In genomic region chr18:26547302-26548143, GRCh38 we compare ENCODE assay signal across 8 cellular contexts. TPM values are rescaled to one million over a fixed set of nuclear protein-coding genes. Genes with fewer than 3 reads are reported as not detected.
DNase-seq lines count a peak whose midpoint lies in the region; ATAC-seq and TF ChIP-seq lines count a peak whose summit lies in the region.

No MANE protein-coding gene starts in this region.

- peak overlapping the region; percentile 81; the same call in 1 of the 2 replicates for H3K27ac ChIP-seq in HCT116 (ENCODE audit: low read depth, low read length)

- H3K4me1 ChIP-seq in HCT116 (ENCODE audit: control insufficient read depth in 1 of 2, insufficient read depth in 2 of 2, low read length in 2 of 2) = peaks cover 8 to 17% of the 10 kb centered on the region in 2 experiments; a peak in 3 of 4 replicates

- H3K4me3 ChIP-seq in HCT116 (replicated peaks in 1 of 2; ENCODE audit: low read depth in 1 of 2, low read length in 2 of 2) = peak overlapping the region; percentile 68 to 73; a peak in 3 of 4 replicates

- no peak for TF ChIP-seq POLR2A in HCT116 (IDR thresholded peaks at IDR 0.05; ENCODE audit: borderline replicate concordance, extremely low read depth, insufficient read depth, insufficient read length)

- H3K27me3 Mint-ChIP-seq in activated naive CD4-positive, alpha-beta T cell treated with anti-CD3 and anti-CD28 coated beads, Interleukin-2, amount 50 U/mL, for 24 hours = peaks cover 15% of the 10 kb centered on the region
- H3K27me3 Mint-ChIP-seq in osteocyte (ENCODE audit: unreplicated experiment) = peaks cover 14% of the 10 kb centered on the region
- peaks cover 22% of the 10 kb centered on the region for H3K27me3 Mint-ChIP-seq in type B pancreatic cell

- H3K27ac Mint-ChIP-seq in activated naive CD4-positive, alpha-beta T cell treated with anti-CD3 and anti-CD28 coated beads, Interleukin-2, amount 50 U/mL, for 24 hours = no peak overlapping the region
- no peak overlapping the region for H3K27ac Mint-ChIP-seq in osteocyte (ENCODE audit: unreplicated experiment)
- peak overlapping the region; percentile 91 for H3K27ac Mint-ChIP-seq in type B pancreatic cell

- peak overlapping the region; percentile 86 for H3K4me3 Mint-ChIP-seq in activated naive CD4-positive, alpha-beta T cell treated with anti-CD3 and anti-CD28 coated beads, Interleukin-2, amount 50 U/mL, for 24 hours
- H3K4me3 Mint-ChIP-seq in osteocyte (ENCODE audit: unreplicated experiment) (peak overlapping the region; percentile 85), type B pancreatic cell (peak overlapping the region; percentile 95)

- H4K20me1 ChIP-seq in HCT116 (ENCODE audit: insufficient read depth) = no peaks in the 10 kb centered on the region

- H3K9ac ChIP-seq in HCT116 (ENCODE audit: low read length) = peak overlapping the region; percentile 76; the same call in 1 of the 2 replicates

- ATAC-seq in HCT116 (no peak), Right ventricle myocardium inferior (peak; percentile 47)

- peaks cover 41% of the 10 kb centered on the region for H3K79me2 ChIP-seq in HCT116 (ENCODE audit: insufficient read depth, low read length)

- no peaks in the 10 kb centered on the region for H3K9me2 ChIP-seq in HCT116 (ENCODE audit: insufficient read depth)

- H3K36me3 ChIP-seq in HCT116 (ENCODE audit: control insufficient read depth in 1 of 2, insufficient read depth in 2 of 2, low read length in 2 of 2) = no peaks in the 10 kb centered on the region

- TF ChIP-seq CTCF in HCT116 (IDR thresholded peaks at IDR 0.05 in 2 of 3, conservative IDR thresholded peaks at IDR 0.05 in 1 of 3; ENCODE audit: borderline replicate concordance in 1 of 3, insufficient read depth in 1 of 3, low read depth in 2 of 3, low read length in 2 of 3) (no peak), osteocyte (IDR thresholded peaks at IDR 0.05) (peak; percentile 73), type B pancreatic cell (conservative IDR thresholded peaks at IDR 0.05) (peak; percentile 70)

- H3K27me3 ChIP-seq in HCT116 (ENCODE audit: insufficient read depth, low read length) = no peaks in the 10 kb centered on the region

- H3K4me1 Mint-ChIP-seq in activated naive CD4-positive, alpha-beta T cell treated with anti-CD3 and anti-CD28 coated beads, Interleukin-2, amount 50 U/mL, for 24 hours = peaks cover 47% of the 10 kb centered on the region
- peaks cover 62% of the 10 kb centered on the region for H3K4me1 Mint-ChIP-seq in osteocyte (ENCODE audit: unreplicated experiment)
- peaks cover 54% of the 10 kb centered on the region for H3K4me1 Mint-ChIP-seq in type B pancreatic cell (ENCODE audit: unreplicated experiment)

- DNase-seq in GM03348 (ENCODE audit: low spot score) (peak; percentile 82), HCT116 (ENCODE audit: low read depth, low spot score) (no peak), NCI-H748 (lab: John Stamatoyannopoulos, UW; ENCODE audit: unreplicated experiment) (peak; percentile 95), Right ventricle myocardium inferior (ENCODE audit: missing footprints) (peak; percentile 79), osteocyte (ENCODE audit: extremely low spot score, unreplicated experiment) (peak; percentile 89), type B pancreatic cell (ENCODE audit: extremely low spot score, unreplicated experiment) (peak; percentile 84), COR-L47 (lab: John Stamatoyannopoulos, UW) (no peak)

- BruUV-seq in HCT116 (replicated peaks; lab: Mats Ljungman, UMichigan) = no TSS peak

- CTCF ChIA-PET in HCT116 (lab: Charles Lee) = interaction anchor here (0.8 to 1.9 kb wide), 2 partner anchors 19 to 164 kb away, joined by 6 read pairs; no protein-coding TSS in a partner anchor

- H3K9me3 Mint-ChIP-seq in activated naive CD4-positive, alpha-beta T cell treated with anti-CD3 and anti-CD28 coated beads, Interleukin-2, amount 50 U/mL, for 24 hours = no peaks in the 10 kb centered on the region
- no peaks in the 10 kb centered on the region for H3K9me3 Mint-ChIP-seq in osteocyte (ENCODE audit: unreplicated experiment)
- no peaks in the 10 kb centered on the region for H3K9me3 Mint-ChIP-seq in type B pancreatic cell

- no peak for TF ChIP-seq RAD21 in HCT116 (IDR thresholded peaks at IDR 0.05; ENCODE audit: low read depth)

- intact Hi-C loops in HCT116 (cut with micrococcal nuclease) = loop anchor here (5.0 kb wide), 2 partner anchors 65 to 120 kb away; no protein-coding TSS in a partner anchor
- intact Hi-C loops in Right ventricle myocardium inferior (cut with DNase I) = loop anchor here (2.0 to 5.0 kb wide), 4 partner anchors 35 to 165 kb away; no protein-coding TSS in a partner anchor

- no peaks in the 10 kb centered on the region for H3K9me3 ChIP-seq in HCT116 (ENCODE audit: control insufficient read depth in 1 of 2, insufficient read depth in 1 of 2, low read depth in 1 of 2, low read length in 2 of 2)

- H3K36me3 Mint-ChIP-seq in activated naive CD4-positive, alpha-beta T cell treated with anti-CD3 and anti-CD28 coated beads, Interleukin-2, amount 50 U/mL, for 24 hours = no peaks in the 10 kb centered on the region
- H3K36me3 Mint-ChIP-seq in osteocyte (ENCODE audit: unreplicated experiment) = peaks cover 3% of the 10 kb centered on the region
- peaks cover 27% of the 10 kb centered on the region for H3K36me3 Mint-ChIP-seq in type B pancreatic cell

- POLR2A ChIA-PET in HCT116 (lab: Charles Lee) = no interaction called here

- H3K4me2 ChIP-seq in HCT116 (ENCODE audit: low read length) = peak overlapping the region; percentile 98

- no peak overlapping the region for H2AFZ ChIP-seq in HCT116 (ENCODE audit: low read depth, low read length, poor library complexity, severe bottlenecking)

- RAD21 ChIA-PET in HCT116 (lab: Charles Lee; ENCODE audit: low non-redundant PET in 1 of 2, low total read pairs in 2 of 2, uncharacterized antibody in 2 of 2, unreplicated experiment in 2 of 2) = no interaction called here

TF ChIP-seq in HCT116, 20 proteins besides CTCF, POLR2A, EP300 and RAD21:
- TF ChIP-seq, protein P1, sequence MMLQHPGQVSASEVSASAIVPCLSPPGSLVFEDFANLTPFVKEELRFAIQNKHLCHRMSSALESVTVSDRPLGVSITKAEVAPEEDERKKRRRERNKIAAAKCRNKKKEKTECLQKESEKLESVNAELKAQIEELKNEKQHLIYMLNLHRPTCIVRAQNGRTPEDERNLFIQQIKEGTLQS (IDR thresholded peaks at IDR 0.05) = no peak
- TF ChIP-seq MAX (IDR thresholded peaks at IDR 0.05) = no peak
- no peak for TF ChIP-seq SRF (IDR thresholded peaks at IDR 0.05; ENCODE audit: low read depth)
- TF ChIP-seq SIN3A (IDR thresholded peaks at IDR 0.05; ENCODE audit: low read depth) = no peak
- no peak for TF ChIP-seq SP1 (IDR thresholded peaks at IDR 0.05; ENCODE audit: low read depth)
- TF ChIP-seq JUND (IDR thresholded peaks at IDR 0.05) = no peak
- TF ChIP-seq TCF7L2 (IDR thresholded peaks at IDR 0.05; ENCODE audit: borderline replicate concordance, extremely low read depth, insufficient read depth, insufficient read length) = no peak
- no peak for TF ChIP-seq EZH2phosphoT487 (IDR thresholded peaks at IDR 0.05; ENCODE audit: borderline replicate concordance)
- TF ChIP-seq, protein P2, sequence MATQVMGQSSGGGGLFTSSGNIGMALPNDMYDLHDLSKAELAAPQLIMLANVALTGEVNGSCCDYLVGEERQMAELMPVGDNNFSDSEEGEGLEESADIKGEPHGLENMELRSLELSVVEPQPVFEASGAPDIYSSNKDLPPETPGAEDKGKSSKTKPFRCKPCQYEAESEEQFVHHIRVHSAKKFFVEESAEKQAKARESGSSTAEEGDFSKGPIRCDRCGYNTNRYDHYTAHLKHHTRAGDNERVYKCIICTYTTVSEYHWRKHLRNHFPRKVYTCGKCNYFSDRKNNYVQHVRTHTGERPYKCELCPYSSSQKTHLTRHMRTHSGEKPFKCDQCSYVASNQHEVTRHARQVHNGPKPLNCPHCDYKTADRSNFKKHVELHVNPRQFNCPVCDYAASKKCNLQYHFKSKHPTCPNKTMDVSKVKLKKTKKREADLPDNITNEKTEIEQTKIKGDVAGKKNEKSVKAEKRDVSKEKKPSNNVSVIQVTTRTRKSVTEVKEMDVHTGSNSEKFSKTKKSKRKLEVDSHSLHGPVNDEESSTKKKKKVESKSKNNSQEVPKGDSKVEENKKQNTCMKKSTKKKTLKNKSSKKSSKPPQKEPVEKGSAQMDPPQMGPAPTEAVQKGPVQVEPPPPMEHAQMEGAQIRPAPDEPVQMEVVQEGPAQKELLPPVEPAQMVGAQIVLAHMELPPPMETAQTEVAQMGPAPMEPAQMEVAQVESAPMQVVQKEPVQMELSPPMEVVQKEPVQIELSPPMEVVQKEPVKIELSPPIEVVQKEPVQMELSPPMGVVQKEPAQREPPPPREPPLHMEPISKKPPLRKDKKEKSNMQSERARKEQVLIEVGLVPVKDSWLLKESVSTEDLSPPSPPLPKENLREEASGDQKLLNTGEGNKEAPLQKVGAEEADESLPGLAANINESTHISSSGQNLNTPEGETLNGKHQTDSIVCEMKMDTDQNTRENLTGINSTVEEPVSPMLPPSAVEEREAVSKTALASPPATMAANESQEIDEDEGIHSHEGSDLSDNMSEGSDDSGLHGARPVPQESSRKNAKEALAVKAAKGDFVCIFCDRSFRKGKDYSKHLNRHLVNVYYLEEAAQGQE (IDR thresholded peaks at IDR 0.05; ENCODE audit: low read depth) = no peak
- TF ChIP-seq ZFX (IDR thresholded peaks at IDR 0.05) = no peak
- TF ChIP-seq CEBPB (IDR thresholded peaks at IDR 0.05; ENCODE audit: low read depth) = no peak
- TF ChIP-seq CBX3 (IDR thresholded peaks at IDR 0.05; ENCODE audit: low read depth) = no peak
TF ChIP-seq in HCT116: peak in this region for 0.

RNA-seq across cellular contexts. Expression of gene KCTD1, which starts 0.8 kb away (rescaled TPM):
- total RNA-seq in HCT116 (2021; ENCODE audit: unreplicated experiment) (16.8 TPM), Right ventricle myocardium inferior (15.4 TPM), osteocyte (25.7 and 28.9 TPM in 2 replicates), type B pancreatic cell (ENCODE audit: low replicate concordance) (83.8 and 163 TPM in 2 replicates)
- polyA plus RNA-seq in HCT116 (2012) = 13.1 and 13.7 TPM in 2 replicates

Comparison
In these comparisons a context has a peak if more than half of its experiments do, and no peak if none do; other contexts are left out.
1. DNase-seq: peak in GM03348 (single experiment), NCI-H748 (single experiment), Right ventricle myocardium inferior (single experiment), osteocyte (single experiment) and type B pancreatic cell (single experiment); none in HCT116 (single experiment) and COR-L47 (single experiment).
2. CTCF ChIP-seq: peak in osteocyte (single experiment) and type B pancreatic cell (single experiment); none in HCT116 (0 of 3).
3. Peak in every context shown above with its lines, with median percentiles within 50 percentile points of each other: H3K4me3 Mint-ChIP-seq.